ENCODE assay signal across 9 cellular contexts in the genomic region with DNA sequence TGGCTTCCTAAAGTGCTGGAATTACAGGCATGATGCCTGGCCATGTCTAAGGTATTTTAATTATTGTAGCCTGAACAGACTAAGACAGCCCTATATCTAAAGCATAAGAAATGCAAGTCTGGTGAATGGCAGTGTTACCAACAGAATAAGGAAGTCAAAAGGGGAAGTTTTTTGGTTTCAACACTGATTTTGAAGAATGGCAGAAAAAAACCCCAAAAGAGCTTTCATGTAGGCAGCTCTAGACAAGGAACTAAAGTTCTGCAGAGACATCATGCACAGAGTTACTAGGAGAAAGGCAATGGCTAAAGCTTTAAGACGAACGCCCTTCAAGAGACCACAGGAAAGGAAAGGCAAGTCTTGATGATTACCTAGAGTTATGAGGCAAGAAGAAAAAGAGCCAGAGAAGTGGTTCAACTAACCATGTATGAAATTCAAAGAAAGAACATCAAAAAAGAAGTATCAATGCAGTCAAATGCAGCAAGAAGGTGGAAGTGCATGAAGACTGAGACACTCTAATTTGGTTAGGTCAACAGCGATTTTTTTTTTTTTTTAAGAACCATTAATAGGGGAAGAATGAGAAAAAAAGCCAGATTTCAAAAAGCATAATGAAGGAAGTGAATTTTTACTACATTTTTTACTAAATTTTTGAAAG. TPM values are rescaled to one million over a fixed set of nuclear protein-coding genes. Genes with fewer than 3 reads are reported as not detected.
A peak's percentile ranks its signal among the peaks of the same experiment; 100 is the strongest.
DNase-seq lines count a peak whose midpoint lies in the region; ATAC-seq, FAIRE-seq and TF ChIP-seq lines count a peak whose summit lies in the region.
"Had no signal": no experiment of that assay in that cellular context is flagged by ENCODE, and none has a peak within 500 bp of the region (broad histone marks: within the 10 kb centered on the region; RNA-seq: fewer than 3 reads in every experiment).

No MANE protein-coding gene starts in this region.

- H3K27ac ChIP-seq in HL-60 (replicated peaks), result peak overlapping the region; percentile 65
- H3K27ac ChIP-seq in esophagus muscularis mucosa (replicated peaks in 1 of 4), result peak overlapping the region; percentile 10 to 54 (median 46)

- H3K4me1 Mint-ChIP-seq in HFFc6 (ENCODE audit: low read depth), result no peaks in the 10 kb centered on the region

- peaks cover 2% of the 10 kb centered on the region; the same call in 1 of the 2 replicates for H3K27me3 Mint-ChIP-seq in HFFc6 (ENCODE audit: insufficient read depth)

- no peaks in the 10 kb centered on the region for H3K36me3 ChIP-seq in esophagus muscularis mucosa

- 83% methylated on average over 3 of the region's 3 CpGs for WGBS in esophagus muscularis mucosa

- H3K4me3 ChIP-seq in HL-60 (replicated peaks; ENCODE audit: insufficient read depth, low read length), result no peak overlapping the region; the same call in 1 of the 2 replicates
- no peak overlapping the region for H3K4me3 ChIP-seq in esophagus muscularis mucosa

- TF ChIP-seq CTCF in HL-60 (IDR thresholded peaks at IDR 0.05; ENCODE audit: insufficient read depth, low read length), result no peak
- TF ChIP-seq CTCF in esophagus muscularis mucosa (IDR thresholded peaks at IDR 0.05), result no peak
- TF ChIP-seq CTCF in HFFc6 (IDR thresholded peaks at IDR 0.05), result no peak

- ATAC-seq in GM21515 (IDR thresholded peaks at IDR 0.05; ENCODE audit: unreplicated experiment), result peak; percentile 92

- no peaks in the 10 kb centered on the region for H3K9me3 ChIP-seq in esophagus muscularis mucosa

- FAIRE-seq in GM12891 (lab: Jason Lieb, UNC), result peak; percentile 93

- H3K9me3 Mint-ChIP-seq in HFFc6, result no peaks in the 10 kb centered on the region
- H3K9me3 Mint-ChIP-seq: nephron had no signal

- H3K4me1 ChIP-seq in esophagus muscularis mucosa, result peaks cover 0 to 95% (median 81%) of the 10 kb centered on the region in 4 donors

- TF ChIP-seq EP300 in esophagus muscularis mucosa (IDR thresholded peaks at IDR 0.05), result no peak

- intact Hi-C loops in esophagus muscularis mucosa (cut with DNase I), result loop anchor here (5.0 kb wide), 1 partner anchor 48 kb away; no protein-coding TSS in a partner anchor

- peak; percentile 25 for DNase-seq in GM12891 (ENCODE audit: insufficient read length, low spot score)
- DNase-seq in HL-60 (ENCODE audit: low read depth in 1 of 2, low spot score in 1 of 2), result peak; percentile 70 to 92
- no peak for DNase-seq in esophagus muscularis mucosa (ENCODE audit: extremely low spot score)
- no peak for DNase-seq in NCI-H187 (lab: John Stamatoyannopoulos, UW)
- DNase-seq in DMS114 treated with DMSO at 0.1 percent for 48 hours (lab: John Stamatoyannopoulos, UW; ENCODE audit: unreplicated experiment), result no peak
- DNase-seq in HFFc6, result no peak
- no peak for DNase-seq in cerebellar cortex (ENCODE audit: low spot score)

- H3K36me3 Mint-ChIP-seq in HFFc6 (ENCODE audit: low read depth), result no peaks in the 10 kb centered on the region

- no peak overlapping the region for H3K4me3 Mint-ChIP-seq in HFFc6
- H3K4me3 Mint-ChIP-seq: nephron had no signal

- TF ChIP-seq POLR2A in GM12891 (IDR thresholded peaks at IDR 0.05; ENCODE audit: low read depth, low read length) (no peak), esophagus muscularis mucosa (IDR thresholded peaks at IDR 0.05; ENCODE audit: low read depth) (no peak)

- H3K27me3 ChIP-seq in HL-60 (ENCODE audit: insufficient read depth, poor library complexity, severe bottlenecking) (no peaks in the 10 kb centered on the region), esophagus muscularis mucosa (no peaks in the 10 kb centered on the region)

- H3K27ac Mint-ChIP-seq in HFFc6, result no peak overlapping the region
- H3K27ac Mint-ChIP-seq: nephron had no signal

TF ChIP-seq in GM12891, 5 proteins besides CTCF, POLR2A, EP300 and RAD21:
- TF ChIP-seq SPI1 (IDR thresholded peaks at IDR 0.05; ENCODE audit: low read depth, low read length) (peak; percentile 92), TAF1 (IDR thresholded peaks at IDR 0.05; ENCODE audit: low read depth, low read length) (no peak)

RNA-seq across cellular contexts. Expression of a gene that starts 50.8 kb away (rescaled TPM):
- 0.54 TPM for polyA plus RNA-seq in GM12891 (2012; ENCODE audit: low read depth, missing spikeins)
- 10 to 100 TPM; 30.8 to 40.6 (median 35.0) TPM for total RNA-seq in esophagus muscularis mucosa
- under 1 TPM; 0.36 to 0.91 (median 0.48) TPM for total RNA-seq in HFFc6 (2021; fragmentation: NEBNext Ultra II Directional; extraction: Animal tissue kit (Norgen Biotek cat#: 25700))

Comparison
In these comparisons a context has a peak if more than half of its experiments do, and no peak if none do; other contexts are left out.
1. DNase-seq: peak in GM12891 (single experiment) and HL-60 (2 of 2); none in esophagus muscularis mucosa (single experiment), NCI-H187 (0 of 2), DMS114 treated with DMSO at 0.1 percent for 48 hours (single experiment), HFFc6 (single experiment) and cerebellar cortex (single experiment).
2. RNA of a gene that starts 50.8 kb away (total RNA-seq): 30.8 to 40.6 TPM in esophagus muscularis mucosa; 0.36 to 0.91 TPM in HFFc6; every median in the first group is over 10 times any median in the second.